ENCODE assay signal across 29 cellular contexts in the genomic region with DNA sequence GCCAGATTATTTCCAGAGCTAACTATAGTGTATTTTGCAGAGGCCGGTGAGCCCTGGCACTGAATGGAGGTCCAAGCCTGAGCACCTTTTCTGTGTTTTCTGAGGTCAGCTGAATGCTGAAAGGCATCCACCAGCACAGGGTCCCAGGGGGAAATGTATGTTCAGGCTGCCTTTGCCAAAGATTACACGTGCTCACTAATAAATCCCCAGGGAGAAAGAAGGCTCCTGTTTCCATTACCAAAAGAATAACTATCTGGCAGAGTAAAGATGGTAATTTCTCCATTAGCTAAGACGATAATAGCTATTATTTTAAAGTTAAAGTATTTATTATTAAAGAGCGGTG.
"Had no signal": no experiment of that assay in that cellular context is flagged by ENCODE, and none has a peak within 500 bp of the region (broad histone marks: within the 10 kb centered on the region; RNA-seq: fewer than 3 reads in every experiment).

No MANE protein-coding gene starts in this region.

- H3K4me1 ChIP-seq: gastrocnemius medialis, parathyroid adenoma, psoas muscle had no signal

- H3K27ac Mint-ChIP-seq: activated naive CD8-positive, alpha-beta T cell; activated T-cell treated with anti-CD3 and anti-CD28 coated beads, Interleukin-2, amount 50 U/mL, for 72 hours; stimulated activated memory B cell treated with anti-CD40 and anti-IgM and Interleukin-4, amounts not matched to agents 10 μg/mL and 1 μg/mL and 100 μg/mL, for 72 hours; stimulated activated naive CD8-positive, alpha-beta T cell treated with anti-CD3 and anti-CD28 coated beads, Interleukin-15, amount 100 ng/mL, for 72 hours; type B pancreatic cell had no signal

- H3K27me3 ChIP-seq: brain microvascular endothelial cell, dorsolateral prefrontal cortex, gastrocnemius medialis, vagina had no signal

- H3K36me3 ChIP-seq: gastrocnemius medialis, vagina had no signal

- H3K9ac ChIP-seq: parathyroid adenoma had no signal

- H3K9me3 Mint-ChIP-seq: activated T-cell treated with anti-CD3 and anti-CD28 coated beads, Interleukin-2, amount 50 U/mL, for 72 hours; stimulated activated naive CD8-positive, alpha-beta T cell treated with anti-CD3 and anti-CD28 coated beads, Interleukin-15, amount 100 ng/mL, for 72 hours; type B pancreatic cell had no signal

- H3K4me3 Mint-ChIP-seq: activated naive CD8-positive, alpha-beta T cell; activated T-cell treated with anti-CD3 and anti-CD28 coated beads, Interleukin-2, amount 50 U/mL, for 72 hours; stimulated activated memory B cell treated with anti-CD40 and anti-IgM and Interleukin-4, amounts not matched to agents 10 μg/mL and 1 μg/mL and 100 μg/mL, for 72 hours; stimulated activated naive CD8-positive, alpha-beta T cell treated with anti-CD3 and anti-CD28 coated beads, Interleukin-15, amount 100 ng/mL, for 72 hours; type B pancreatic cell had no signal

- H2AFZ ChIP-seq: parathyroid adenoma had no signal

- H3K27me3 Mint-ChIP-seq: activated naive CD8-positive, alpha-beta T cell; stimulated activated memory B cell treated with anti-CD40 and anti-IgM and Interleukin-4, amounts not matched to agents 10 μg/mL and 1 μg/mL and 100 μg/mL, for 72 hours had no signal

- H3K9me3 ChIP-seq: gastrocnemius medialis, psoas muscle, vagina had no signal

- DNase-seq: activated CD4-positive, alpha-beta T cell treated with anti-CD3 and anti-CD28 coated beads for 4 hours; activated CD4-positive, alpha-beta T cell treated with anti-CD3 and anti-CD28 coated beads, Interleukin-2, amount 50 U/mL, for 4 hours; activated naive CD4-positive, alpha-beta T cell treated with Interleukin-2 at 50 U/mL for 16 hours; activated T-cell treated with anti-CD3 and anti-CD28 coated beads for 4 hours; activated T-cell treated with anti-CD3 and anti-CD28 coated beads, Interleukin-2, amount 50 U/mL, for 72 hours; aorta; effector memory CD4-positive, alpha-beta T cell; gastrocnemius medialis; hippocampal formation; left ventricle myocardium superior; nucleus accumbens; psoas muscle; stimulated activated CD4-positive, alpha-beta T cell treated with anti-CD3 and anti-CD28 coated beads, Interleukin-1b, Interleukin-23, amount 100 ng/mL, for 48 hours; stimulated activated CD4-positive, alpha-beta T cell treated with anti-CD3 and anti-CD28 coated beads, Interleukin-4, amount 100 ng/mL, for 4 hours; stimulated activated CD8-positive, alpha-beta memory T cell treated with anti-CD3 and anti-CD28 coated beads, Interleukin-4, amount 100 ng/mL, for 48 hours; stimulated activated naive CD8-positive, alpha-beta T cell treated with anti-CD3 and anti-CD28 coated beads, Interleukin-15, amount 100 ng/mL, for 72 hours; substantia nigra had no signal

- ATAC-seq: activated T-cell treated with anti-CD3 and anti-CD28 coated beads, Interleukin-2, amount 50 U/mL, for 72 hours; gastrocnemius medialis; left ventricle myocardium superior; stimulated activated memory B cell treated with anti-CD40 and anti-IgM and Interleukin-4, amounts not matched to agents 10 μg/mL and 1 μg/mL and 100 μg/mL, for 72 hours; stimulated activated naive CD8-positive, alpha-beta T cell treated with anti-CD3 and anti-CD28 coated beads, Interleukin-15, amount 100 ng/mL, for 72 hours had no signal

- H3K4me1 Mint-ChIP-seq: stimulated activated memory B cell treated with anti-CD40 and anti-IgM and Interleukin-4, amounts not matched to agents 10 μg/mL and 1 μg/mL and 100 μg/mL, for 72 hours; stimulated activated naive CD8-positive, alpha-beta T cell treated with anti-CD3 and anti-CD28 coated beads, Interleukin-15, amount 100 ng/mL, for 72 hours had no signal

- H3K27ac ChIP-seq: brain microvascular endothelial cell, coronary artery, gastrocnemius medialis, parathyroid adenoma, psoas muscle, vagina, VCaP had no signal

- FAIRE-seq: keratinocyte, TTC549 had no signal

- H3K36me3 Mint-ChIP-seq: activated naive CD8-positive, alpha-beta T cell; stimulated activated memory B cell treated with anti-CD40 and anti-IgM and Interleukin-4, amounts not matched to agents 10 μg/mL and 1 μg/mL and 100 μg/mL, for 72 hours had no signal

- H3K4me3 ChIP-seq: coronary artery, dorsolateral prefrontal cortex, gastrocnemius medialis, psoas muscle, smooth muscle cell, vagina had no signal

- H3K4me2 ChIP-seq: smooth muscle cell had no signal
